Comparison of ENCODE assay signal across 22 cellular contexts in genomic region chr13:42762251-42762650, GRCh38. TPM values are rescaled to one million over a fixed set of nuclear protein-coding genes. Genes with fewer than 3 reads are reported as not detected.
DNase-seq lines count a peak whose midpoint lies in the region; ATAC-seq and TF ChIP-seq lines count a peak whose summit lies in the region.
"Had no signal": no experiment of that assay in that cellular context is flagged by ENCODE, and none has a peak within 500 bp of the region (broad histone marks: within the 10 kb centered on the region; RNA-seq: fewer than 3 reads in every experiment).

No MANE protein-coding gene starts in this region.

- no peak for TF ChIP-seq CTCF in body of pancreas (IDR thresholded peaks at IDR 0.05)
- TF ChIP-seq CTCF in fibroblast of villous mesenchyme (IDR thresholded peaks at IDR 0.05; ENCODE audit: insufficient read depth, low read depth, low read length), result no peak
- no peak for TF ChIP-seq CTCF in smooth muscle cell (IDR thresholded peaks at IDR 0.05; ENCODE audit: borderline replicate concordance, insufficient read depth, poor library complexity, severe bottlenecking)

- H3K4me1 ChIP-seq in body of pancreas, result peaks cover 10% of the 10 kb centered on the region
- no peaks in the 10 kb centered on the region for H3K4me1 ChIP-seq in smooth muscle cell (ENCODE audit: low read depth)

- peak overlapping the region; percentile 77 for H3K9ac ChIP-seq in smooth muscle cell (ENCODE audit: low read depth)

- H3K4me2 ChIP-seq in smooth muscle cell, result peak overlapping the region; percentile 19

- ATAC-seq in body of pancreas, result peak; percentile 33
- ATAC-seq: activated CD8-positive, alpha-beta memory T cell treated with anti-CD3 and anti-CD28 coated beads, Interleukin-2, amount 10 ng/mL, durations not matched to agents 7 days and 5 days; CD8-positive, alpha-beta T cell; HCT116; left colon; stimulated activated naive B cell treated with anti-CD40 and anti-IgM and Interleukin-4, amounts not matched to agents 10 μg/mL and 1 μg/mL and 100 μg/mL, for 72 hours had no signal

- H3F3A ChIP-seq in smooth muscle cell (ENCODE audit: low read depth), result no peaks in the 10 kb centered on the region

- H3K27ac ChIP-seq in body of pancreas, result peak overlapping the region in 2 of 4 donors; percentile 62 to 72
- H3K27ac ChIP-seq in smooth muscle cell (ENCODE audit: low read depth), result peak overlapping the region; percentile 95
- H3K27ac ChIP-seq: cardiac muscle cell, thyroid gland had no signal

- H4K20me1 ChIP-seq in smooth muscle cell (ENCODE audit: low read depth), result no peaks in the 10 kb centered on the region

- H3K4me3 ChIP-seq in body of pancreas (no peak overlapping the region), fibroblast of villous mesenchyme (ENCODE audit: low read depth, low read length) (no peak overlapping the region), smooth muscle cell (no peak overlapping the region)
- H3K4me3 ChIP-seq: cardiac muscle cell, thyroid gland had no signal

- DNase-seq in M059J (ENCODE audit: low read depth) (peak; percentile 47), body of pancreas (no peak), fibroblast of villous mesenchyme (ENCODE audit: low read depth) (peak; percentile 86), smooth muscle cell (lab: John Stamatoyannopoulos, UW; ENCODE audit: unreplicated experiment) (no peak), T-helper 9 cell (no peak), activated T-cell treated with anti-CD3 and anti-CD28 coated beads for 4 hours (no peak)
- DNase-seq in NK-92 treated with Interleukin-12 subunit alpha and Interleukin-12 subunit beta, amount 100 ng/mL, for 24 hours (lab: John Stamatoyannopoulos, UW), result no peak
- DNase-seq: activated CD4-positive, alpha-beta T cell treated with anti-CD3 and anti-CD28 coated beads for 4 hours; activated CD8-positive, alpha-beta memory T cell treated with anti-CD3 and anti-CD28 coated beads, Interleukin-2, amount 10 ng/mL, durations not matched to agents 7 days and 5 days; CD8-positive, alpha-beta T cell; DMS79 treated with DMSO at 0.1 percent for 48 hours; left colon; NCI-H1105 treated with DMSO at 0.1 percent for 48 hours; NCI-H510A treated with DMSO at 0.1 percent for 48 hours; RPMI8226; stimulated activated CD4-positive, alpha-beta T cell treated with anti-CD3 and anti-CD28 coated beads, Interleukin-2, amount 100 ng/mL, for 24 hours; stimulated activated naive B cell treated with anti-CD40 and anti-IgM and Interleukin-4, amounts not matched to agents 10 μg/mL and 1 μg/mL and 100 μg/mL, for 72 hours; thyroid gland had no signal

- H3K27me3 ChIP-seq in body of pancreas (no peaks in the 10 kb centered on the region), smooth muscle cell (ENCODE audit: low read depth) (no peaks in the 10 kb centered on the region)
- H3K27me3 ChIP-seq: cardiac muscle cell, thyroid gland had no signal

- no peak overlapping the region for H2AFZ ChIP-seq in smooth muscle cell (ENCODE audit: low read depth)

- H3K36me3 ChIP-seq in body of pancreas (replicated peaks in 1 of 2; ENCODE audit: insufficient read depth in 1 of 2, low read depth in 2 of 2) (no peaks in the 10 kb centered on the region), smooth muscle cell (ENCODE audit: low read depth) (no peaks in the 10 kb centered on the region)
- H3K36me3 ChIP-seq: cardiac muscle cell, thyroid gland had no signal

- H3K9me3 ChIP-seq in body of pancreas, result no peaks in the 10 kb centered on the region
- H3K9me3 ChIP-seq in smooth muscle cell (replicated peaks; ENCODE audit: low read depth), result no peaks in the 10 kb centered on the region
- H3K9me3 ChIP-seq: thyroid gland had no signal

- intact Hi-C loops in body of pancreas (cut with DNase I), result no loop called here

- WGBS in body of pancreas, 2 donors, result 88 to 89% methylated on average over 3 of the region's 3 CpGs
- WGBS in smooth muscle cell (ENCODE audit: low lambda C conversion rate), result 74% methylated on average over 3 of the region's 3 CpGs

- no peaks in the 10 kb centered on the region for H3K79me2 ChIP-seq in smooth muscle cell (ENCODE audit: low read depth)

- no peak for TF ChIP-seq POLR2A in body of pancreas (IDR thresholded peaks at IDR 0.05)

RNA-seq across cellular contexts. Expression of gene FAM216B, which starts 19.1 kb away (rescaled TPM):
- total RNA-seq in M059J (2014; rRNA removed; shearing (Covaris generic)), result not detected in 2 replicates
- total RNA-seq in body of pancreas, result under 1 TPM in 1 of 2 donors, not detected in 1; under 0.01 TPM
- not detected in 2 replicates for total RNA-seq in fibroblast of villous mesenchyme
- not detected in 2 replicates for total RNA-seq in smooth muscle cell
- polyA plus RNA-seq in smooth muscle cell, result not detected in 2 replicates
- total RNA-seq: activated CD8-positive, alpha-beta memory T cell treated with anti-CD3 and anti-CD28 coated beads, Interleukin-2, amount 10 ng/mL, durations not matched to agents 7 days and 5 days; cardiac muscle cell; CD8-positive, alpha-beta T cell; epithelial cell of proximal tubule; left colon; skeletal muscle tissue; thyroid gland had no signal
- polyA plus RNA-seq: cardiac muscle cell had no signal

Comparison
In these comparisons a context has a peak if more than half of its experiments do, and no peak if none do; other contexts are left out.
1. DNase-seq: peak in M059J (single experiment) and fibroblast of villous mesenchyme (single experiment); none in body of pancreas (0 of 4), smooth muscle cell (single experiment), T-helper 9 cell (single experiment), NK-92 treated with Interleukin-12 subunit alpha and Interleukin-12 subunit beta, amount 100 ng/mL, for 24 hours (single experiment) and activated T-cell treated with anti-CD3 and anti-CD28 coated beads for 4 hours (single experiment).